In genomic region chr6:129055796-129056195, GRCh38 we compare ENCODE assay signal across 24 cellular contexts.
"Had no signal": no experiment of that assay in that cellular context is flagged by ENCODE, and none has a peak within 500 bp of the region (broad histone marks: within the 10 kb centered on the region; RNA-seq: fewer than 3 reads in every experiment).

No MANE protein-coding gene starts in this region.

- H3K36me3 ChIP-seq: neutrophil, ovary, prostate gland had no signal

- ATAC-seq: body of pancreas; esophagus mucosa; gastrocnemius medialis; left cardiac atrium; stimulated activated naive CD8-positive, alpha-beta T cell treated with anti-CD3 and anti-CD28 coated beads, Interleukin-15, amount 100 ng/mL, for 72 hours had no signal

- H3K27me3 ChIP-seq: body of pancreas, gastrocnemius medialis, neutrophil, ovary, right atrium auricular region, tibial nerve had no signal

- H3K4me1 ChIP-seq: body of pancreas, gastrocnemius medialis, prostate gland had no signal

- H3K27ac ChIP-seq: body of pancreas, gastrocnemius medialis, neutrophil, ovary, prostate gland, tibial nerve had no signal

- H3K4me3 ChIP-seq: body of pancreas, gastrocnemius medialis, ovary, prostate gland, right atrium auricular region, tibial nerve had no signal

- DNase-seq: activated B cell treated with CpG ODN at 0.5 μM for 24 hours; activated CD4-positive, alpha-beta T cell treated with anti-CD3 and anti-CD28 coated beads for 4 hours; activated CD4-positive, alpha-beta T cell treated with anti-CD3 and anti-CD28 coated beads, Interleukin-2, amount 50 U/mL, for 48 hours; activated effector memory CD4-positive, alpha-beta T cell treated with Interleukin-2 at 50 U/mL for 16 hours; activated naive CD4-positive, alpha-beta T cell treated with anti-CD3 and anti-CD28 coated beads for 36 hours; activated naive CD8-positive, alpha-beta T cell treated with anti-CD3 and anti-CD28 coated beads, Interleukin-2, amount 10 ng/mL, durations not matched to agents 7 days and 5 days; activated T-cell treated with anti-CD3 and anti-CD28 coated beads, Interleukin-2, amount 50 U/mL, for 48 hours; amygdala; body of pancreas; dermis blood vessel endothelial cell; effector CD8-positive, alpha-beta T cell; gastrocnemius medialis; hippocampal formation; left cardiac atrium; mesenchymal stem cell; ovary; stimulated activated CD4-positive, alpha-beta T cell treated with anti-CD3 and anti-CD28 coated beads, Interleukin-1b, Interleukin-23, amount 100 ng/mL, for 48 hours; stimulated activated naive CD8-positive, alpha-beta T cell treated with anti-CD3 and anti-CD28 coated beads, Interleukin-15, amount 100 ng/mL, for 72 hours; T-helper 9 cell had no signal

- H3K9me3 ChIP-seq: body of pancreas, gastrocnemius medialis, neutrophil, ovary, prostate gland, right atrium auricular region, tibial nerve had no signal
